8 cellular contexts compared by ENCODE assay signal in the genomic region with DNA sequence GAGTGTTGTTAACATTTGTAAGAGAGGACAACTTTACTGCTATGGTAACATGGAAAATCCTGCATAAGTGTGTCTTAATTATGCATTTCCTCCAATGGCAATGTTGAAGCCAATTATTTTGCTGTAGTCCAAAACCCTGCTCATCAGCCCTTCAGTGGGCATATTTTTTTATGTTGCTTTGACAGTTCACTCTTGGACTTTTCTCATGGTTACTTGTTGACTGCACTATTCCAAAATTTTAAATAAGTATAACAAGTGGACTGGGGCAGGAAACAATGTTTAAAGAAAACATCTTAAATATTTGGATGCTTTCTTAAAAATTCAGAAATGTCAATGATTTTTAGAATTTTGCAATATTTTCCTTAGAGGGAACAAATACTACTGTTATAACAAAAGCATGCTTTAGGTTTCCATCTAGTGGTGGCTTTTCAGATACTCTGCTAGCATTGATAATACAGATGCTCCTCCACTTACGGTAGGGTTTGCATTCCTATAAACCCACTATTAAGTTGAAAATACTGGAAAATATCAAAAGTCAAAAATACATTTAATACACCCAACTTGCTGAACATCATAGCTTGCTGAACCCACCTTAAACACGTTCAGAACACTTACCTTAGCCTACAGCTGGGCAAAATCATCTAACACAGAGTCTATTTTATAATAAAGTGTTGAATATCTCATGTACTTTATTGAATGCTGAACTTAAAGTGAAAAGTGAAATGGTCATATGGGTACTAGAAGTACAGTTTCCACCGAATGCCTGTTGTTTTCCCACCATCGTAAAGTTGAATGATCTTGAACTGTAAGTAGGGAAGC.
DNase-seq lines count a peak whose midpoint lies in the region; ATAC-seq and TF ChIP-seq lines count a peak whose summit lies in the region.

No MANE protein-coding gene starts in this region.

- CTCF ChIA-PET in AG04450 (lab: Charles Lee): interaction anchor here (0.7 to 4.4 kb wide), 28 partner anchors 9 to 276 kb away, joined by 3 to 45 read pairs (median 4); a partner anchor contains a TSS
- CTCF ChIA-PET in SK-N-SH (lab: Yijun Ruan, JAX): interaction anchor here (0.7 to 2.7 kb wide), 10 partner anchors 9 to 256 kb away, joined by 3 to 16 read pairs (median 3); a partner anchor contains a TSS

- peak; percentile 65 for TF ChIP-seq RAD21 in SK-N-SH (IDR thresholded peaks at IDR 0.05; ENCODE audit: low read length)

- intact Hi-C loops in lower leg skin (cut with DNase I; ENCODE audit: low total_unique reads): loop anchor here (10.0 kb wide), 1 partner anchor 243 kb away; a partner anchor contains a TSS

- no peaks in the 10 kb centered on the region for H4K20me1 ChIP-seq in SK-N-SH (ENCODE audit: insufficient read depth)

- peaks cover 15 to 24% of the 10 kb centered on the region in 2 experiments for H3K36me3 ChIP-seq in SK-N-SH (replicated peaks in 1 of 2; ENCODE audit: control insufficient read depth in 1 of 2, insufficient read depth in 2 of 2, low read length in 1 of 2)

- no peak for TF ChIP-seq POLR2A in lower leg skin (IDR thresholded peaks at IDR 0.05)

- H3K4me1 ChIP-seq in SK-N-SH (ENCODE audit: control insufficient read depth in 1 of 2, insufficient read depth in 2 of 2, low read depth in 1 of 2, low read length in 1 of 2): peaks cover 0 to 22% of the 10 kb centered on the region in 2 experiments; a peak in 2 of 4 replicates

- no peaks in the 10 kb centered on the region for H3K9me2 ChIP-seq in SK-N-SH

- WGBS in SK-N-SH (ENCODE audit: low lambda C conversion rate): 4% methylated on average over 4 of the region's 4 CpGs
- 20 to 26% methylated on average over 4 of the region's 4 CpGs for WGBS in lower leg skin, 2 donors

- TF ChIP-seq CTCF in AG04450 (IDR thresholded peaks at IDR 0.05; ENCODE audit: low read depth, low read length) (peak; percentile 78), SK-N-SH (IDR thresholded peaks at IDR 0.05) (peak; percentile 76), fibroblast of villous mesenchyme (IDR thresholded peaks at IDR 0.05; ENCODE audit: insufficient read depth, low read depth, low read length) (peak; percentile 71), retinal pigment epithelial cell (conservative IDR thresholded peaks at IDR 0.05; ENCODE audit: low read depth, low read length) (peak; percentile 75), lower leg skin (IDR thresholded peaks at IDR 0.05) (no peak)

- H3K27ac ChIP-seq in AG04450 (ENCODE audit: low read depth, low read length): no peak overlapping the region
- peak overlapping the region; percentile 81 to 99 for H3K27ac ChIP-seq in SK-N-SH (ENCODE audit: low read depth in 2 of 2, low read length in 1 of 2)

- POLR2A ChIA-PET in AG04450 (lab: Yijun Ruan, JAX): interaction anchor here (0.5 kb wide), 1 partner anchor 200 kb away, joined by 8 read pairs; no protein-coding TSS in a partner anchor
- POLR2A ChIA-PET in SK-N-SH (lab: Yijun Ruan, JAX): no interaction called here

- no peaks in the 10 kb centered on the region for H3K9me3 ChIP-seq in AG04450 (ENCODE audit: control insufficient read depth, insufficient read depth, low read length)
- H3K9me3 ChIP-seq in SK-N-SH: no peaks in the 10 kb centered on the region

- TF ChIP-seq EP300 in SK-N-SH (IDR thresholded peaks at IDR 0.05; ENCODE audit: borderline replicate concordance in 1 of 2, low read depth in 1 of 2, low read length in 1 of 2): no peak

- H3F3A ChIP-seq in SK-N-SH (replicated peaks; ENCODE audit: insufficient read depth): peaks cover 32% of the 10 kb centered on the region

- peaks cover 61% of the 10 kb centered on the region for H3K79me2 ChIP-seq in SK-N-SH (ENCODE audit: insufficient read depth)

- no peak for DNase-seq in AG04450 (ENCODE audit: low read depth, low spot score)
- DNase-seq in SK-N-SH: peak; percentile 15
- peak; percentile 72 for DNase-seq in fibroblast of villous mesenchyme (ENCODE audit: low read depth)
- no peak for DNase-seq in retinal pigment epithelial cell (ENCODE audit: low read depth)
- no peak for DNase-seq in lower leg skin (ENCODE audit: low spot score in 2 of 2)
- no peak for DNase-seq in epidermal melanocyte (ENCODE audit: insufficient read length, low spot score)

- no peak overlapping the region for H2AFZ ChIP-seq in SK-N-SH (ENCODE audit: low read depth)

- ATAC-seq in GM18498 (IDR thresholded peaks at IDR 0.05; ENCODE audit: unreplicated experiment) (peak; percentile 84), HG03378 (IDR thresholded peaks at IDR 0.05; ENCODE audit: unreplicated experiment) (peak; percentile 74)

- H3K4me2 ChIP-seq in SK-N-SH: no peak overlapping the region

- H3K4me3 ChIP-seq in AG04450 (ENCODE audit: low read depth, low read length) (no peak overlapping the region), SK-N-SH (ENCODE audit: low read depth in 2 of 2, low read length in 1 of 2) (no peak overlapping the region; a peak in 1 of 4 replicates), fibroblast of villous mesenchyme (ENCODE audit: low read depth, low read length) (no peak overlapping the region), retinal pigment epithelial cell (ENCODE audit: low read length) (no peak overlapping the region), lower leg skin (ENCODE audit: low read depth, poor library complexity, severe bottlenecking) (no peak overlapping the region)

- H3K9ac ChIP-seq in SK-N-SH: peak overlapping the region; percentile 43; the same call in 1 of the 2 replicates

- H3K27me3 ChIP-seq in AG04450 (ENCODE audit: control insufficient read depth, insufficient read depth, low read length) (no peaks in the 10 kb centered on the region), SK-N-SH (ENCODE audit: insufficient read depth) (no peaks in the 10 kb centered on the region)

TF ChIP-seq in SK-N-SH, 30 proteins besides CTCF, POLR2A, EP300 and RAD21:
- peak; percentile 53 for TF ChIP-seq SMC3 (IDR thresholded peaks at IDR 0.05; ENCODE audit: low read depth, low read length)
- TF ChIP-seq CHD2 (IDR thresholded peaks at IDR 0.05; ENCODE audit: low read length, partially characterized antibody): no peak

Comparison
In these comparisons a context has a peak if more than half of its experiments do, and no peak if none do; other contexts are left out.
1. DNase-seq: peak in SK-N-SH (single experiment) and fibroblast of villous mesenchyme (single experiment); none in AG04450 (single experiment), retinal pigment epithelial cell (single experiment), lower leg skin (0 of 2) and epidermal melanocyte (single experiment).
2. CTCF ChIP-seq: peak in AG04450 (single experiment), SK-N-SH (single experiment), fibroblast of villous mesenchyme (single experiment) and retinal pigment epithelial cell (single experiment); none in lower leg skin (0 of 3).